ENCODE assay signal across 19 cellular contexts in genomic region chr1:87686671-87687070, GRCh38.
"Had no signal": no experiment of that assay in that cellular context is flagged by ENCODE, and none has a peak within 500 bp of the region (broad histone marks: within the 10 kb centered on the region; RNA-seq: fewer than 3 reads in every experiment).

No MANE protein-coding gene starts in this region.

- H3K27me3 ChIP-seq: body of pancreas, foreskin keratinocyte, left lung, spleen, tibial artery had no signal

- H3K4me3 ChIP-seq: body of pancreas, left lung, spleen, tibial artery had no signal

- H3K9me3 ChIP-seq: body of pancreas, left lung, spleen, tibial artery had no signal

- H3K27ac ChIP-seq: body of pancreas, foreskin keratinocyte, left lung, spleen, tibial artery, VCaP had no signal

- H3K36me3 ChIP-seq: left lung, spleen, tibial artery had no signal

- DNase-seq: activated CD4-positive, alpha-beta T cell treated with anti-CD3 and anti-CD28 coated beads for 1 hour; activated CD4-positive, alpha-beta T cell treated with anti-CD3 and anti-CD28 coated beads, Interleukin-2, amount 50 U/mL, for 1 hour; activated CD8-positive, alpha-beta T cell treated with anti-CD3 and anti-CD28 coated beads, Interleukin-2, amount 10 ng/mL, durations not matched to agents 7 days and 5 days; activated gamma-delta T cell treated with Interleukin-2 at 50 U/mL for 16 hours; activated T-cell treated with anti-CD3 and anti-CD28 coated beads, Interleukin-2, amount 50 U/mL, for 1 hour; anterior cingulate cortex; body of pancreas; foreskin keratinocyte; immature natural killer cell; kidney glomerular epithelial cell; left lung; nephron progenitor cell; occipital lobe; posterior cingulate gyrus; spleen; stimulated activated CD4-positive, alpha-beta T cell treated with anti-CD3 and anti-CD28 coated beads, Interleukin-4, amount 100 ng/mL, for 1 hour; stimulated activated naive CD8-positive, alpha-beta T cell treated with anti-CD3 and anti-CD28 coated beads, Interleukin-15, Interleukin-2, amounts not matched to agents 100 U/mL and 50 U/mL, for 24 hours; tibial artery had no signal

- ATAC-seq: activated CD8-positive, alpha-beta T cell treated with anti-CD3 and anti-CD28 coated beads, Interleukin-2, amount 10 ng/mL, durations not matched to agents 7 days and 5 days; body of pancreas; foreskin keratinocyte; left lung; stimulated activated naive CD8-positive, alpha-beta T cell treated with anti-CD3 and anti-CD28 coated beads, Interleukin-15, Interleukin-2, amounts not matched to agents 100 U/mL and 50 U/mL, for 24 hours had no signal

- H3K4me1 ChIP-seq: foreskin keratinocyte, left lung had no signal
